14 cellular contexts compared by ENCODE assay signal in the genomic region with DNA sequence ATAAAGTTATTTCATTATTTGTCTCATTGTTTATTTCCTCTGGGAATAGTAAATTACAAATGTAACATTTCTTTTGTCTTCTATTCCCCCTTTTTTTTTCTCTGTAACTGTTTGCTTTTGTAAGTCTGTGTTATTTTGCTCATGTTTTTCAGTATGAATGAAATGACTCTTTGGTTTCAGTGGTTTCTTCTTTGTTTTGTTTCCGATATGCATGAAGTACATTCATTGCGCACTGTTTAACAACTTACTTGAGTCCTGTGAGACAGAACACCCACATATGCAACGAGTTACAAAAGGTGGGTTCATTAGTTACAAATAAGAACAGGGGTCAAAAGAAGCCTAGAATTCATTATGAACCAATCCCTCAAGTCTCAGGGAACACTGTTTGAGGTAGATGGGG.
A peak's percentile ranks its signal among the peaks of the same experiment; 100 is the strongest.
DNase-seq lines count a peak whose midpoint lies in the region; ATAC-seq and TF ChIP-seq lines count a peak whose summit lies in the region.
"Had no signal": no experiment of that assay in that cellular context is flagged by ENCODE, and none has a peak within 500 bp of the region (broad histone marks: within the 10 kb centered on the region; RNA-seq: fewer than 3 reads in every experiment).

No MANE protein-coding gene starts in this region.

- no peak overlapping the region for H3K4me3 Mint-ChIP-seq in activated T-helper 17 cell treated with anti-CD3 and anti-CD28 coated beads, Interleukin-2, amount 50 U/mL, for 72 hours
- no peak overlapping the region for H3K4me3 Mint-ChIP-seq in HFFc6
- H3K4me3 Mint-ChIP-seq: CD4-positive, CD25-positive, alpha-beta regulatory T cell; dendritic cell treated with granulocyte-macrophage colony-stimulating factor and Interleukin-4, amounts not matched to agents 40 ng/mL and 50 ng/mL, for 4 days had no signal

- in situ Hi-C loops in mammary epithelial cell (cut with MboI; ENCODE audit: low sequenced_read_pairs in 2 of 2) = no loop called here

- H3K4me1 ChIP-seq in PC-9 (replicated peaks; ENCODE audit: insufficient read depth) = no peaks in the 10 kb centered on the region
- H3K4me1 ChIP-seq in mammary epithelial cell (ENCODE audit: insufficient read depth, low read length) = no peaks in the 10 kb centered on the region
- H3K4me1 ChIP-seq: right atrium auricular region, suprapubic skin had no signal

- no peaks in the 10 kb centered on the region for H3K79me2 ChIP-seq in PC-9 (ENCODE audit: low read depth)
- no peaks in the 10 kb centered on the region for H3K79me2 ChIP-seq in mammary epithelial cell (ENCODE audit: insufficient read depth, low read length)

- 77% methylated on average over 3 of the region's 3 CpGs for WGBS in mammary epithelial cell (ENCODE audit: low coverage, missing lambda C conversion rate)

- no peaks in the 10 kb centered on the region for H3K4me1 Mint-ChIP-seq in activated T-helper 17 cell treated with anti-CD3 and anti-CD28 coated beads, Interleukin-2, amount 50 U/mL, for 72 hours
- no peaks in the 10 kb centered on the region for H3K4me1 Mint-ChIP-seq in HFFc6 (ENCODE audit: low read depth)
- H3K4me1 Mint-ChIP-seq: CD4-positive, CD25-positive, alpha-beta regulatory T cell had no signal

- H2AFZ ChIP-seq in PC-9 (no peak overlapping the region), mammary epithelial cell (ENCODE audit: low read depth, low read length) (no peak overlapping the region)

- POLR2A ChIA-PET in PC-9 (lab: Charles Lee; ENCODE audit: unreplicated experiment) = no interaction called here

- ATAC-seq in GM18868 (IDR thresholded peaks at IDR 0.05; ENCODE audit: unreplicated experiment) = peak; percentile 99
- ATAC-seq in GM21529 (IDR thresholded peaks at IDR 0.05; ENCODE audit: unreplicated experiment) = peak; percentile 100
- ATAC-seq in HG03045 (IDR thresholded peaks at IDR 0.05; ENCODE audit: unreplicated experiment) = peak; percentile 82
- ATAC-seq in activated T-helper 17 cell treated with anti-CD3 and anti-CD28 coated beads, Interleukin-2, amount 50 U/mL, for 72 hours (replicated peaks) = peak; percentile 72

- H3K27ac Mint-ChIP-seq in activated T-helper 17 cell treated with anti-CD3 and anti-CD28 coated beads, Interleukin-2, amount 50 U/mL, for 72 hours = no peak overlapping the region
- H3K27ac Mint-ChIP-seq in HFFc6 = no peak overlapping the region
- H3K27ac Mint-ChIP-seq: CD4-positive, CD25-positive, alpha-beta regulatory T cell; dendritic cell treated with granulocyte-macrophage colony-stimulating factor and Interleukin-4, amounts not matched to agents 40 ng/mL and 50 ng/mL, for 4 days had no signal

- H3K9me3 Mint-ChIP-seq in activated T-helper 17 cell treated with anti-CD3 and anti-CD28 coated beads, Interleukin-2, amount 50 U/mL, for 72 hours = no peaks in the 10 kb centered on the region
- no peaks in the 10 kb centered on the region for H3K9me3 Mint-ChIP-seq in HFFc6

- H4K20me1 ChIP-seq in PC-9 (ENCODE audit: insufficient read depth) = no peaks in the 10 kb centered on the region
- no peaks in the 10 kb centered on the region for H4K20me1 ChIP-seq in mammary epithelial cell (ENCODE audit: insufficient read depth, low read length)

- no peaks in the 10 kb centered on the region for H3K36me3 ChIP-seq in PC-9 (ENCODE audit: low read depth)
- no peaks in the 10 kb centered on the region for H3K36me3 ChIP-seq in mammary epithelial cell (ENCODE audit: insufficient read depth, low read length)
- H3K36me3 ChIP-seq: right atrium auricular region, suprapubic skin had no signal

- H3F3A ChIP-seq in PC-9 (ENCODE audit: insufficient read depth, low read depth) = no peaks in the 10 kb centered on the region

- H3K4me3 ChIP-seq in PC-9 (no peak overlapping the region), mammary epithelial cell (replicated peaks in 1 of 3; ENCODE audit: insufficient read depth in 1 of 3, low read depth in 2 of 3, low read length in 3 of 3) (no peak overlapping the region)
- H3K4me3 ChIP-seq: right atrium auricular region, suprapubic skin had no signal

- no TSS peak for BruUV-seq in PC-9 (replicated peaks; lab: Mats Ljungman, UMichigan)
- no TSS peak for BruUV-seq in mammary epithelial cell (replicated peaks; lab: Mats Ljungman, UMichigan)

- H3K27ac ChIP-seq in PC-9 (no peak overlapping the region), mammary epithelial cell (ENCODE audit: insufficient read depth, low read depth, low read length) (no peak overlapping the region)
- H3K27ac ChIP-seq: right atrium auricular region, suprapubic skin had no signal

- H3K9me2 ChIP-seq in PC-9 (ENCODE audit: insufficient read depth) = no peaks in the 10 kb centered on the region

- no peak for DNase-seq in PC-9
- no peak for DNase-seq in GM19240 (ENCODE audit: insufficient read length, low spot score)
- DNase-seq in mammary epithelial cell = no peak
- DNase-seq in HFFc6 = no peak
- DNase-seq: CD4-positive, CD25-positive, alpha-beta regulatory T cell; NCI-H510A; Right ventricle myocardium superior had no signal

- H3K9me3 ChIP-seq in PC-9 (ENCODE audit: insufficient read depth, low read depth) (no peaks in the 10 kb centered on the region), mammary epithelial cell (replicated peaks; ENCODE audit: insufficient read depth, low read length) (no peaks in the 10 kb centered on the region)
- H3K9me3 ChIP-seq: suprapubic skin had no signal

- dilution Hi-C loops in mammary epithelial cell (cut with HindIII; ENCODE audit: low sequenced_read_pairs) = no loop called here

- peaks cover 5% of the 10 kb centered on the region for H3K27me3 Mint-ChIP-seq in activated T-helper 17 cell treated with anti-CD3 and anti-CD28 coated beads, Interleukin-2, amount 50 U/mL, for 72 hours
- H3K27me3 Mint-ChIP-seq in HFFc6 (ENCODE audit: insufficient read depth) = peaks cover 3% of the 10 kb centered on the region
- H3K27me3 Mint-ChIP-seq: CD4-positive, CD25-positive, alpha-beta regulatory T cell; dendritic cell treated with granulocyte-macrophage colony-stimulating factor and Interleukin-4, amounts not matched to agents 40 ng/mL and 50 ng/mL, for 4 days had no signal

- H3K9ac ChIP-seq in mammary epithelial cell (ENCODE audit: insufficient read depth, low read length) = no peak overlapping the region

- intact Hi-C loops in PC-9 (cut with micrococcal nuclease; ENCODE audit: unreplicated experiment) (no loop called here), mammary epithelial cell (cut with micrococcal nuclease) (no loop called here)

- no peaks in the 10 kb centered on the region for H3K36me3 Mint-ChIP-seq in activated T-helper 17 cell treated with anti-CD3 and anti-CD28 coated beads, Interleukin-2, amount 50 U/mL, for 72 hours (ENCODE audit: low read depth)
- H3K36me3 Mint-ChIP-seq in HFFc6 (ENCODE audit: low read depth) = no peaks in the 10 kb centered on the region
- H3K36me3 Mint-ChIP-seq: CD4-positive, CD25-positive, alpha-beta regulatory T cell had no signal

- no peak for TF ChIP-seq CTCF in PC-9 (conservative IDR thresholded peaks at IDR 0.05)
- no peak for TF ChIP-seq CTCF in mammary epithelial cell (conservative IDR thresholded peaks at IDR 0.05 in 1 of 2, IDR thresholded peaks at IDR 0.05 in 1 of 2; ENCODE audit: extremely low read depth in 1 of 2, insufficient read depth in 1 of 2, low read depth in 1 of 2, low read length in 2 of 2)
- no peak for TF ChIP-seq CTCF in HFFc6 (IDR thresholded peaks at IDR 0.05)

- H3K4me2 ChIP-seq in PC-9 (no peak overlapping the region), mammary epithelial cell (ENCODE audit: insufficient read depth, low read depth, low read length) (no peak overlapping the region)

- no peaks in the 10 kb centered on the region for H3K27me3 ChIP-seq in PC-9 (ENCODE audit: insufficient read depth, low read depth)
- no peaks in the 10 kb centered on the region for H3K27me3 ChIP-seq in mammary epithelial cell (ENCODE audit: insufficient read depth, low read length)
- H3K27me3 ChIP-seq: right atrium auricular region, suprapubic skin had no signal

- CTCF ChIA-PET in PC-9 (lab: Charles Lee) = no interaction called here
- CTCF ChIA-PET in mammary epithelial cell (lab: Charles Lee; ENCODE audit: low non-redundant PET) = no interaction called here
